In genomic region chr19:50551713-50552187, GRCh38 we compare ENCODE assay signal across 16 cellular contexts. TPM values are rescaled to one million over a fixed set of nuclear protein-coding genes. Genes with fewer than 3 reads are reported as not detected.
A peak's percentile ranks its signal among the peaks of the same experiment; 100 is the strongest.
DNase-seq lines count a peak whose midpoint lies in the region; ATAC-seq, FAIRE-seq and TF ChIP-seq lines count a peak whose summit lies in the region.
"Had no signal": no experiment of that assay in that cellular context is flagged by ENCODE, and none has a peak within 500 bp of the region (broad histone marks: within the 10 kb centered on the region; RNA-seq: fewer than 3 reads in every experiment).

No MANE protein-coding gene starts in this region.

- peak overlapping the region; percentile 84 for H3K4me3 Mint-ChIP-seq in neural crest cell

- H3K27me3 ChIP-seq in NT2/D1 (ENCODE audit: insufficient read depth, insufficient read length) (peaks cover 9% of the 10 kb centered on the region), esophagus squamous epithelium (peaks cover 0 to 98% (median 0%) of the 10 kb centered on the region in 4 donors)

- ATAC-seq in A549 = no peak
- ATAC-seq in GM18909 (IDR thresholded peaks at IDR 0.05; ENCODE audit: poor library complexity, unreplicated experiment) = no peak
- no peak for ATAC-seq in GM18520 (IDR thresholded peaks at IDR 0.05; ENCODE audit: unreplicated experiment)
- ATAC-seq: left lung, psoas muscle, Right ventricle myocardium inferior had no signal

- no peak for TF ChIP-seq RAD21 in A549 (conservative IDR thresholded peaks at IDR 0.05 in 1 of 2, IDR thresholded peaks at IDR 0.05 in 1 of 2)

- H3K4me1 Mint-ChIP-seq in neural crest cell = peaks cover 37% of the 10 kb centered on the region

- DNase-seq in A549 (ENCODE audit: low read depth in 1 of 2, low spot score in 1 of 2) (no peak), NT2/D1 (ENCODE audit: low read depth, low spot score) (no peak), esophagus squamous epithelium (lab: John Stamatoyannopoulos, UW) (no peak), neural crest cell (ENCODE audit: low read depth, low spot score) (no peak), mesenteric fat pad (ENCODE audit: low spot score) (no peak)
- DNase-seq in activated CD4-positive, CD25-positive, alpha-beta regulatory T cell (lab: John Stamatoyannopoulos, UW) = no peak
- DNase-seq: activated T-cell treated with anti-CD3 and anti-CD28 coated beads for 4 hours, EL, left lung, psoas muscle, transverse colon had no signal

- 17% methylated on average over 14 of the region's 23 CpGs for WGBS in A549 (ENCODE audit: missing lambda C conversion rate)
- 0 to 6% methylated on average over 10 of the region's 23 CpGs for WGBS in esophagus squamous epithelium, 2 donors

- H3K36me3 ChIP-seq in NT2/D1 (ENCODE audit: insufficient read depth, insufficient read length, low read length) (peaks cover 9% of the 10 kb centered on the region), esophagus squamous epithelium (no peaks in the 10 kb centered on the region)
- H3K36me3 ChIP-seq: left lung, transverse colon had no signal

- CTCF ChIA-PET in A549 (lab: Yijun Ruan, JAX) = interaction anchor here (11.8 kb wide), 1 partner anchor 10 kb away, joined by 355 read pairs; no protein-coding TSS in a partner anchor

- H3K9me3 Mint-ChIP-seq in neural crest cell = no peaks in the 10 kb centered on the region

- no peak overlapping the region for H3K27ac Mint-ChIP-seq in neural crest cell (ENCODE audit: unreplicated experiment)

- H3K27ac ChIP-seq in A549 = peak overlapping the region in 1 of 2 experiments; percentile 29; a peak in 1 of 6 replicates
- H3K27ac ChIP-seq in esophagus squamous epithelium = peak overlapping the region in 1 of 4 donors; percentile 46
- H3K27ac ChIP-seq: left lung, psoas muscle, transverse colon had no signal

- no peaks in the 10 kb centered on the region for H3K9me3 ChIP-seq in A549
- no peaks in the 10 kb centered on the region for H3K9me3 ChIP-seq in NT2/D1 (ENCODE audit: insufficient read depth, low read length)
- no peaks in the 10 kb centered on the region for H3K9me3 ChIP-seq in esophagus squamous epithelium
- H3K9me3 ChIP-seq: left lung, psoas muscle, transverse colon had no signal

- H3K4me2 ChIP-seq in A549 = peak overlapping the region; percentile 47

- H3K27me3 Mint-ChIP-seq in neural crest cell (ENCODE audit: low read depth) = no peaks in the 10 kb centered on the region

- TF ChIP-seq EP300 in A549 (IDR thresholded peaks at IDR 0.05) = no peak

- TF ChIP-seq CTCF in A549 (IDR thresholded peaks at IDR 0.05) (no peak), esophagus squamous epithelium (IDR thresholded peaks at IDR 0.05) (no peak), neural crest cell (conservative IDR thresholded peaks at IDR 0.05) (no peak)

- H3K36me3 Mint-ChIP-seq in neural crest cell (ENCODE audit: low read depth) = no peaks in the 10 kb centered on the region

- peaks cover 7% of the 10 kb centered on the region; the same call in 2 of the 3 replicates for H3K4me1 ChIP-seq in A549
- peaks cover 16% of the 10 kb centered on the region for H3K4me1 ChIP-seq in NT2/D1 (ENCODE audit: insufficient read depth, insufficient read length)
- peaks cover 11 to 21% (median 12%) of the 10 kb centered on the region in 3 donors for H3K4me1 ChIP-seq in esophagus squamous epithelium

- peak overlapping the region; percentile 72 for H3K9ac ChIP-seq in NT2/D1 (ENCODE audit: insufficient read length, low read depth)

- H3K4me3 ChIP-seq in A549 (no peak overlapping the region), NT2/D1 (ENCODE audit: insufficient read length, low read depth) (peak overlapping the region; percentile 51), esophagus squamous epithelium (peak overlapping the region in 3 of 4 donors; percentile 32 to 53 (median 38))

- intact Hi-C loops in esophagus squamous epithelium (cut with DNase I) = no loop called here

- FAIRE-seq in A549 (lab: Jason Lieb, UNC) = no peak

- TF ChIP-seq POLR2A in A549 (IDR thresholded peaks at IDR 0.05; ENCODE audit: low read length) (no peak), esophagus squamous epithelium (IDR thresholded peaks at IDR 0.05) (no peak)

- POLR2A ChIA-PET in A549 (lab: Yijun Ruan, JAX) = no interaction called here

TF ChIP-seq in A549, 52 proteins besides CTCF, POLR2A, EP300 and RAD21:
- TF ChIP-seq HES2 (IDR thresholded peaks at IDR 0.05) = no peak
- TF ChIP-seq RFX5 (IDR thresholded peaks at IDR 0.05) = no peak
- TF ChIP-seq USF2 (IDR thresholded peaks at IDR 0.05) = no peak

RNA-seq across cellular contexts. Expression of gene LRRC4B, which starts 16.5 kb away (rescaled TPM):
- 0.49 and 0.54 TPM in 2 replicates for polyA plus RNA-seq in A549 (2011; rRNA removed)
- polyA plus RNA-seq in A549 (2012; cell fraction: cytosol; rRNA removed) = 0.38 and 0.82 TPM in 2 replicates
- 0.62 and 1.2 TPM in 2 replicates for polyA plus RNA-seq in A549 (2012; cell fraction: nucleus; rRNA removed)
- 0.67 to 1.2 TPM (median 0.97 TPM) in 3 replicates for polyA plus RNA-seq in A549 (2017; fragmentation: RNase III; extraction: RNeasy Plus Mini Kit Qiagen cat#74134 plus additional on column Dnase treatment)
- polyA minus RNA-seq in A549 (2011; rRNA and poly(A)+ RNA removed) = 0.44 and 0.45 TPM in 2 replicates
- total RNA-seq in esophagus squamous epithelium = 1 to 10 TPM in 1 of 4 donors, under 1 TPM in 3; 0.18 to 1.5 (median 0.44) TPM
- 42.5 and 50.2 TPM in 2 replicates for total RNA-seq in neural crest cell
- 1.6 TPM for total RNA-seq in mesenteric fat pad
- total RNA-seq: M059J had no signal

RNA-seq across cellular contexts. Expression of gene ASPDH, which starts 38.0 kb away (rescaled TPM):
- not detected in 2 replicates for polyA plus RNA-seq in A549 (2011; rRNA removed)
- polyA plus RNA-seq in A549 (2012; cell fraction: cytosol; rRNA removed) = not detected in 2 replicates
- polyA plus RNA-seq in A549 (2012; cell fraction: nucleus; rRNA removed) = not detected in 2 replicates
- polyA plus RNA-seq in A549 (2017; fragmentation: RNase III; extraction: RNeasy Plus Mini Kit Qiagen cat#74134 plus additional on column Dnase treatment) = not detected in 3 replicates
- not detected in 2 replicates for polyA minus RNA-seq in A549 (2011; rRNA and poly(A)+ RNA removed)
- not detected for total RNA-seq in esophagus squamous epithelium
- 1.2 TPM in 1 of 2 replicates, not detected in the other for total RNA-seq in neural crest cell
- total RNA-seq in mesenteric fat pad = not detected
- total RNA-seq: left lung, M059J, NCI-H460, psoas muscle, Right ventricle myocardium inferior, transverse colon had no signal
- polyA plus RNA-seq: psoas muscle had no signal

RNA-seq across cellular contexts. Expression of gene JOSD2, which starts 40.8 kb away (rescaled TPM):
- polyA plus RNA-seq in A549 (2011; rRNA removed) = 19.3 and 24.2 TPM in 2 replicates
- 113 and 164 TPM in 2 replicates for polyA plus RNA-seq in A549 (2012; cell fraction: cytosol; rRNA removed)
- 81.5 and 129 TPM in 2 replicates for polyA plus RNA-seq in A549 (2012; cell fraction: nucleus; rRNA removed)
- 55.5 to 62.4 TPM (median 61.7 TPM) in 3 replicates for polyA plus RNA-seq in A549 (2017; fragmentation: RNase III; extraction: RNeasy Plus Mini Kit Qiagen cat#74134 plus additional on column Dnase treatment)
- polyA minus RNA-seq in A549 (2011; rRNA and poly(A)+ RNA removed) = 4.8 and 5.6 TPM in 2 replicates
- 10 to 100 TPM; 26.3 to 45.1 (median 34.9) TPM for total RNA-seq in esophagus squamous epithelium
- total RNA-seq in neural crest cell = 10.9 and 13.5 TPM in 2 replicates
- 44.9 TPM for total RNA-seq in mesenteric fat pad

Comparison
In these comparisons a context has a peak if more than half of its experiments do, and no peak if none do; other contexts are left out.
1. RNA of gene LRRC4B, which starts 16.5 kb away (total RNA-seq): 42.5 to 50.2 TPM in neural crest cell; 1.6 TPM in mesenteric fat pad (single experiment) and 0.18 to 1.5 TPM in esophagus squamous epithelium; every median in the first group is over 10 times any median in the second.